ENCODE assay signal across 8 cellular contexts in genomic region chr10:47024399-47025252, GRCh38.
A peak's percentile ranks its signal among the peaks of the same experiment; 100 is the strongest.
DNase-seq lines count a peak whose midpoint lies in the region; ATAC-seq and TF ChIP-seq lines count a peak whose summit lies in the region.

No MANE protein-coding gene starts in this region.

- 19% methylated on average over 9 of the region's 9 CpGs for WGBS in prostate gland
- WGBS in aorta, 2 donors: 24 to 28% methylated on average over 9 of the region's 9 CpGs

- no peak overlapping the region for H3K27ac Mint-ChIP-seq in activated naive CD4-positive, alpha-beta T cell treated with anti-CD3 and anti-CD28 coated beads, Interleukin-2, amount 10 ng/mL, durations not matched to agents 7 days and 5 days

- TF ChIP-seq POLR2A in prostate gland (IDR thresholded peaks at IDR 0.05): no peak

- in situ Hi-C loops in SK-MEL-5 (cut with HindIII; ENCODE audit: low pct_unique_long_range_greater_than_20kb, low sequenced_read_pairs): no loop called here

- H3K36me3 Mint-ChIP-seq in activated naive CD4-positive, alpha-beta T cell treated with anti-CD3 and anti-CD28 coated beads, Interleukin-2, amount 10 ng/mL, durations not matched to agents 7 days and 5 days: no peaks in the 10 kb centered on the region

- no peaks in the 10 kb centered on the region for H3K9me3 Mint-ChIP-seq in activated naive CD4-positive, alpha-beta T cell treated with anti-CD3 and anti-CD28 coated beads, Interleukin-2, amount 10 ng/mL, durations not matched to agents 7 days and 5 days

- no peak overlapping the region for H3K4me3 ChIP-seq in prostate gland
- no peak overlapping the region for H3K4me3 ChIP-seq in aorta (ENCODE audit: low read length in 2 of 2)

- no peaks in the 10 kb centered on the region for H3K27me3 ChIP-seq in prostate gland (replicated peaks; ENCODE audit: insufficient read depth)
- no peaks in the 10 kb centered on the region for H3K27me3 ChIP-seq in aorta (ENCODE audit: control insufficient read depth in 1 of 2, insufficient read depth in 2 of 2, low read length in 1 of 2)

- no peak overlapping the region for H3K4me3 Mint-ChIP-seq in activated naive CD4-positive, alpha-beta T cell treated with anti-CD3 and anti-CD28 coated beads, Interleukin-2, amount 10 ng/mL, durations not matched to agents 7 days and 5 days

- no peaks in the 10 kb centered on the region for H3K4me1 Mint-ChIP-seq in activated naive CD4-positive, alpha-beta T cell treated with anti-CD3 and anti-CD28 coated beads, Interleukin-2, amount 10 ng/mL, durations not matched to agents 7 days and 5 days

- TF ChIP-seq CTCF in prostate gland (IDR thresholded peaks at IDR 0.05): peak; percentile 67 to 78 (median 74)

- H3K36me3 ChIP-seq in prostate gland: no peaks in the 10 kb centered on the region
- H3K36me3 ChIP-seq in aorta (ENCODE audit: control insufficient read depth in 1 of 2, insufficient read depth in 2 of 2, low read length in 1 of 2): no peaks in the 10 kb centered on the region

- no peaks in the 10 kb centered on the region for H3K9me3 ChIP-seq in prostate gland
- no peaks in the 10 kb centered on the region for H3K9me3 ChIP-seq in aorta (ENCODE audit: control insufficient read depth, low read length)

- H3K27ac ChIP-seq in prostate gland (no peak overlapping the region), aorta (ENCODE audit: low read depth in 1 of 2, low read length in 2 of 2) (no peak overlapping the region)

- intact Hi-C loops in head of caudate nucleus (cut with DNase I) (loop anchor here (2.0 kb wide), 1 partner anchor 288 kb away; no protein-coding TSS in a partner anchor), prostate gland (cut with DNase I) (loop anchor here (5.0 kb wide), 1 partner anchor 288 kb away; no protein-coding TSS in a partner anchor), aorta (cut with DNase I) (loop anchor here (2.0 to 5.0 kb wide), 2 partner anchors 288 to 316 kb away; no protein-coding TSS in a partner anchor)

- ATAC-seq in HG03442 (IDR thresholded peaks at IDR 0.05; ENCODE audit: unreplicated experiment): peak; percentile 72
- ATAC-seq in aorta (ENCODE audit: low FRiP score): peak; percentile 54

- peaks cover 3% of the 10 kb centered on the region for H3K27me3 Mint-ChIP-seq in activated naive CD4-positive, alpha-beta T cell treated with anti-CD3 and anti-CD28 coated beads, Interleukin-2, amount 10 ng/mL, durations not matched to agents 7 days and 5 days

- CTCF ChIA-PET in activated naive CD4-positive, alpha-beta T cell treated with anti-CD3 and anti-CD28 coated beads, Interleukin-2, amount 10 ng/mL, durations not matched to agents 7 days and 5 days (lab: Charles Lee): interaction anchor here (0.7 to 4.2 kb wide), 29 partner anchors 10 to 359 kb away, joined by 3 to 78 read pairs (median 4); partner anchors contain the start of gene ZNF488

- DNase-seq in NK-92 treated with Interleukin-12 subunit alpha and Interleukin-12 subunit beta, amount 100 ng/mL, for 24 hours (lab: John Stamatoyannopoulos, UW): peak; percentile 34
- DNase-seq in NK-92 (lab: John Stamatoyannopoulos, UW; ENCODE audit: unreplicated experiment) (no peak), SK-MEL-5 (ENCODE audit: low read depth, low spot score) (peak; percentile 50), head of caudate nucleus (peak; percentile 63 to 91 (median 78)), prostate gland (ENCODE audit: low spot score) (peak; percentile 39), aorta (peak; percentile 76 to 86)
- peak; percentile 81 for DNase-seq in activated naive CD4-positive, alpha-beta T cell treated with anti-CD3 and anti-CD28 coated beads, Interleukin-2, amount 10 ng/mL, durations not matched to agents 7 days and 5 days

- no peaks in the 10 kb centered on the region for H3K4me1 ChIP-seq in prostate gland (replicated peaks)
- H3K4me1 ChIP-seq in aorta (ENCODE audit: control insufficient read depth in 1 of 2, insufficient read depth in 2 of 2, low read length in 2 of 2): no peaks in the 10 kb centered on the region
